In the genomic region with DNA sequence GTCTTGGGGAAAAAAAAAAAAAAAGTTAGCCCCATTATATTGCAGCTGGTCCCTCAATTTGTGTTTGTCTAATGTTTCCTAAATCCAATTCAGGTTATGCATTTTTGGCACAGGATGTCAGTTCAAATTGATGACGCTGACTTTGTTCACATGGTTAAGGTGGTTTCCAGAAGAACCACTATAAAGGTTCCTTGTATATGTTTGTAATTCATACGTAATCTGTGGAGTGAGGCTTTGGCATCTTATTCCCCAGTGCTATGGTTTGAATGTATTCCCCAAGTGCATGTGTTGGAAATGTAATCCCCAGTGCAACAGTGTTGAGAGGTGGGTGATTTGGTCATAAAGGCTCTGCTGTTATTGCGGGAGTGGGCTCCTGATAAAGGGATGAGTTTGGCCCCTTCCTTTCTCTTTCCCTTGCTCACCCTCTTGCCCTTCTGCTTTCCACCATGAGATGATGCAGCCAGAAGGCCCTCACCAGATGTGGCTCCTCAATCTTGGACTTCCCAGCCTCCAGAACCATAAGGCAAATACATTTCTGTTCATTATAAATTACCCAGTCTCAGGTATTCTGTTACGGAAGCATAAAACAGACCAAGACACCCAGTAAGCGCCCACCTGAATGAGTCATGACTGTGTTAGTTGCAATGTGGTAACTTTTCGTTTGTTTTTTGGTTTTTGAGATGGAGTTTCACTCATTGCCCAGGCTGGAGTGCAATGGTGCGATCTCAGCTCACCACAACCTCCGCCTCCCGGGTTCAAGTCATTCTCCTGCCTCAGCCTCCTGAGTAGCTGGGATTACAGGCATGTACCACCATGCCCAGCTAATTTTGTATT, we compare ENCODE assay signal across 34 cellular contexts. TPM values are rescaled to one million over a fixed set of nuclear protein-coding genes. Genes with fewer than 3 reads are reported as not detected.
DNase-seq lines count a peak whose midpoint lies in the region; ATAC-seq and TF ChIP-seq lines count a peak whose summit lies in the region.
"Had no signal": no experiment of that assay in that cellular context is flagged by ENCODE, and none has a peak within 500 bp of the region (broad histone marks: within the 10 kb centered on the region; RNA-seq: fewer than 3 reads in every experiment).

No MANE protein-coding gene starts in this region.

- H3K4me3 ChIP-seq in HEK293 (ENCODE audit: low read depth, low read length) (no peak overlapping the region), suprapubic skin (no peak overlapping the region)
- no peak overlapping the region for H3K4me3 ChIP-seq in naive thymus-derived CD4-positive, alpha-beta T cell (ENCODE audit: low read length)
- H3K4me3 ChIP-seq: colonic mucosa, HAP-1, PC-9, psoas muscle, sigmoid colon, transverse colon had no signal

- ATAC-seq in activated CD8-positive, alpha-beta T cell treated with anti-CD3 and anti-CD28 coated beads, Interleukin-2, amount 10 ng/mL, durations not matched to agents 7 days and 5 days: peak; percentile 10
- no peak for ATAC-seq in naive thymus-derived CD4-positive, alpha-beta T cell
- ATAC-seq: natural killer cell treated with Interleukin-12 subunit alpha and Interleukin-12 subunit beta and Interleukin-15 and Interleukin-18, amount 100 ng/mL, for 72 hours; psoas muscle had no signal

- H3K9me3 Mint-ChIP-seq in activated naive CD4-positive, alpha-beta T cell treated with anti-CD3 and anti-CD28 coated beads for 36 hours: no peaks in the 10 kb centered on the region
- no peaks in the 10 kb centered on the region for H3K9me3 Mint-ChIP-seq in activated CD8-positive, alpha-beta T cell treated with anti-CD3 and anti-CD28 coated beads, Interleukin-2, amount 10 ng/mL, durations not matched to agents 7 days and 5 days (ENCODE audit: insufficient read depth)
- H3K9me3 Mint-ChIP-seq in naive thymus-derived CD4-positive, alpha-beta T cell: peaks cover 0 to 5% (median 0%) of the 10 kb centered on the region in 11 donors
- H3K9me3 Mint-ChIP-seq: natural killer cell treated with Interleukin-12 subunit alpha and Interleukin-12 subunit beta and Interleukin-15 and Interleukin-18, amount 100 ng/mL, for 72 hours had no signal

- H3K27me3 Mint-ChIP-seq in activated naive CD4-positive, alpha-beta T cell treated with anti-CD3 and anti-CD28 coated beads for 36 hours (ENCODE audit: low read depth): peaks cover under 1% of the 10 kb centered on the region
- peaks cover 2% of the 10 kb centered on the region for H3K27me3 Mint-ChIP-seq in activated CD8-positive, alpha-beta T cell treated with anti-CD3 and anti-CD28 coated beads, Interleukin-2, amount 10 ng/mL, durations not matched to agents 7 days and 5 days (ENCODE audit: low read depth)
- H3K27me3 Mint-ChIP-seq in naive thymus-derived CD4-positive, alpha-beta T cell: peaks cover 0 to 7% (median 0%) of the 10 kb centered on the region in 5 donors

- peak; percentile 41 for DNase-seq in activated naive CD4-positive, alpha-beta T cell treated with anti-CD3 and anti-CD28 coated beads for 36 hours
- no peak for DNase-seq in activated naive CD4-positive, alpha-beta T cell treated with Interleukin-2 at 50 U/mL for 16 hours
- peak; percentile 43 for DNase-seq in activated CD8-positive, alpha-beta T cell treated with anti-CD3 and anti-CD28 coated beads, Interleukin-2, amount 10 ng/mL, durations not matched to agents 7 days and 5 days
- peak in 7 of 9 donors; percentile 33 to 64 (median 52) for DNase-seq in naive thymus-derived CD4-positive, alpha-beta T cell
- DNase-seq in NCI-H2107 treated with DMSO at 0.1 percent for 48 hours (lab: John Stamatoyannopoulos, UW; ENCODE audit: unreplicated experiment) (no peak), suprapubic skin (ENCODE audit: low spot score in 2 of 2) (no peak)
- DNase-seq: activated CD4-positive, CD25-positive, alpha-beta regulatory T cell treated with anti-CD3 and anti-CD28 coated beads, Interleukin-2, amount 50 U/mL, for 72 hours; aorta; BE2C; colonic mucosa; COR-L47; DMS79 treated with DMSO at 0.1 percent for 48 hours; effector CD8-positive, alpha-beta T cell; GF-D8; hippocampal formation; MM.1S; NCI-H2029; NCI-H2227 treated with DMSO at 0.1 percent for 48 hours; NCI-H69; occipital lobe; PC-9; psoas muscle; sigmoid colon; SK-N-SH; stimulated activated CD4-positive, alpha-beta T cell treated with anti-CD3 and anti-CD28 coated beads, Interleukin-12 subunit alpha, Interleukin-12 subunit beta, amount 100 ng/mL, for 4 hours; stimulated activated CD4-positive, alpha-beta T cell treated with anti-CD3 and anti-CD28 coated beads, Interleukin-2, amount 100 ng/mL, for 48 hours; transverse colon had no signal

- no peak for TF ChIP-seq POLR2A in suprapubic skin (IDR thresholded peaks at IDR 0.05)

- H3K4me3 Mint-ChIP-seq in activated naive CD4-positive, alpha-beta T cell treated with anti-CD3 and anti-CD28 coated beads for 36 hours: peak overlapping the region; percentile 39
- no peak overlapping the region for H3K4me3 Mint-ChIP-seq in activated CD8-positive, alpha-beta T cell treated with anti-CD3 and anti-CD28 coated beads, Interleukin-2, amount 10 ng/mL, durations not matched to agents 7 days and 5 days
- peak overlapping the region in 5 of 10 donors; percentile 5 to 59 (median 23) for H3K4me3 Mint-ChIP-seq in naive thymus-derived CD4-positive, alpha-beta T cell
- H3K4me3 Mint-ChIP-seq: natural killer cell treated with Interleukin-12 subunit alpha and Interleukin-12 subunit beta and Interleukin-15 and Interleukin-18, amount 100 ng/mL, for 72 hours had no signal

- TF ChIP-seq EP300 in suprapubic skin (IDR thresholded peaks at IDR 0.05): no peak

- H3K4me1 Mint-ChIP-seq in activated naive CD4-positive, alpha-beta T cell treated with anti-CD3 and anti-CD28 coated beads for 36 hours (ENCODE audit: low read depth): peaks cover 39% of the 10 kb centered on the region
- peaks cover 47% of the 10 kb centered on the region for H3K4me1 Mint-ChIP-seq in activated CD8-positive, alpha-beta T cell treated with anti-CD3 and anti-CD28 coated beads, Interleukin-2, amount 10 ng/mL, durations not matched to agents 7 days and 5 days (ENCODE audit: low read depth)
- H3K4me1 Mint-ChIP-seq in naive thymus-derived CD4-positive, alpha-beta T cell: peaks cover 7 to 44% (median 31%) of the 10 kb centered on the region in 7 donors

- no peaks in the 10 kb centered on the region for H3K27me3 ChIP-seq in naive thymus-derived CD4-positive, alpha-beta T cell (ENCODE audit: control insufficient read depth in 2 of 2, insufficient read depth in 2 of 2, low read length in 2 of 2)
- H3K27me3 ChIP-seq in suprapubic skin: no peaks in the 10 kb centered on the region
- H3K27me3 ChIP-seq: BE2C, colonic mucosa, transverse colon had no signal

- CTCF ChIA-PET in activated naive CD4-positive, alpha-beta T cell treated with anti-CD3 and anti-CD28 coated beads for 36 hours (lab: Charles Lee): interaction anchor here (0.7 to 2.1 kb wide), 4 partner anchors 9 to 25 kb away, joined by 6 to 10 read pairs (median 10); partner anchors contain the start of gene HLCS
- CTCF ChIA-PET in HEK293 (lab: Yijun Ruan, JAX): interaction anchor here (0.6 kb wide), 1 partner anchor 106 kb away, joined by 3 read pairs; no protein-coding TSS in a partner anchor
- CTCF ChIA-PET in activated CD8-positive, alpha-beta T cell treated with anti-CD3 and anti-CD28 coated beads, Interleukin-2, amount 10 ng/mL, durations not matched to agents 7 days and 5 days (lab: Charles Lee): interaction anchor here (1.1 kb wide), 1 partner anchor 46 kb away, joined by 3 read pairs; no protein-coding TSS in a partner anchor
- CTCF ChIA-PET in naive thymus-derived CD4-positive, alpha-beta T cell (lab: Charles Lee): interaction anchor here (0.6 kb wide), 1 partner anchor 21 kb away, joined by 3 read pairs; no protein-coding TSS in a partner anchor

- POLR2A ChIA-PET in HEK293 (lab: Yijun Ruan, JAX): interaction anchor here (0.6 to 1.6 kb wide), 3 partner anchors 24 to 477 kb away, joined by 3 to 4 read pairs (median 3); no protein-coding TSS in a partner anchor
- POLR2A ChIA-PET in activated CD8-positive, alpha-beta T cell treated with anti-CD3 and anti-CD28 coated beads, Interleukin-2, amount 10 ng/mL, durations not matched to agents 7 days and 5 days (lab: Charles Lee): no interaction called here
- POLR2A ChIA-PET in naive thymus-derived CD4-positive, alpha-beta T cell (lab: Charles Lee): no interaction called here

- peak overlapping the region; percentile 76 for H3K27ac Mint-ChIP-seq in activated naive CD4-positive, alpha-beta T cell treated with anti-CD3 and anti-CD28 coated beads for 36 hours
- H3K27ac Mint-ChIP-seq in activated CD8-positive, alpha-beta T cell treated with anti-CD3 and anti-CD28 coated beads, Interleukin-2, amount 10 ng/mL, durations not matched to agents 7 days and 5 days: peak overlapping the region; percentile 73
- peak overlapping the region in 7 of 9 donors; percentile 65 to 94 (median 81) for H3K27ac Mint-ChIP-seq in naive thymus-derived CD4-positive, alpha-beta T cell

- no peak overlapping the region for H3K27ac ChIP-seq in HEK293 (ENCODE audit: extremely low read depth, low read depth, low read length)
- H3K27ac ChIP-seq in naive thymus-derived CD4-positive, alpha-beta T cell (ENCODE audit: low read depth, low read length): no peak overlapping the region
- no peak overlapping the region for H3K27ac ChIP-seq in suprapubic skin
- H3K27ac ChIP-seq: colonic mucosa, epithelial cell of prostate, KMS-11, PC-9, psoas muscle, sigmoid colon, transverse colon had no signal

- 90% methylated on average over 9 of the region's 9 CpGs for WGBS in suprapubic skin

- TF ChIP-seq CTCF in HEK293 (tag by site-specific recombination; IDR thresholded peaks at IDR 0.05): no peak
- no peak for TF ChIP-seq CTCF in suprapubic skin (IDR thresholded peaks at IDR 0.05)

- no peaks in the 10 kb centered on the region for H3K36me3 ChIP-seq in HEK293 (ENCODE audit: control insufficient read depth in 2 of 2, insufficient read depth in 1 of 2, low read length in 2 of 2)
- no peaks in the 10 kb centered on the region for H3K36me3 ChIP-seq in naive thymus-derived CD4-positive, alpha-beta T cell (ENCODE audit: control insufficient read depth in 2 of 3, insufficient read depth in 3 of 3, low read length in 3 of 3)
- H3K36me3 ChIP-seq in suprapubic skin: no peaks in the 10 kb centered on the region
- H3K36me3 ChIP-seq: BE2C, colonic mucosa, HAP-1, sigmoid colon, transverse colon had no signal

- H3K9me3 ChIP-seq in HEK293 (ENCODE audit: control insufficient read depth, insufficient read depth, low read depth, low read length) (no peaks in the 10 kb centered on the region), suprapubic skin (no peaks in the 10 kb centered on the region)
- no peaks in the 10 kb centered on the region for H3K9me3 ChIP-seq in naive thymus-derived CD4-positive, alpha-beta T cell (ENCODE audit: control insufficient read depth in 2 of 3, low read length in 3 of 3)
- H3K9me3 ChIP-seq: BE2C, colonic mucosa, HAP-1, psoas muscle, sigmoid colon, SK-N-SH, transverse colon had no signal

- H3K36me3 Mint-ChIP-seq in activated naive CD4-positive, alpha-beta T cell treated with anti-CD3 and anti-CD28 coated beads for 36 hours (ENCODE audit: low read depth): no peaks in the 10 kb centered on the region
- no peaks in the 10 kb centered on the region for H3K36me3 Mint-ChIP-seq in activated CD8-positive, alpha-beta T cell treated with anti-CD3 and anti-CD28 coated beads, Interleukin-2, amount 10 ng/mL, durations not matched to agents 7 days and 5 days (ENCODE audit: low read depth)
- H3K36me3 Mint-ChIP-seq in naive thymus-derived CD4-positive, alpha-beta T cell: peaks cover 0 to 7% (median 0%) of the 10 kb centered on the region in 5 donors
- H3K36me3 Mint-ChIP-seq: natural killer cell treated with Interleukin-12 subunit alpha and Interleukin-12 subunit beta and Interleukin-15 and Interleukin-18, amount 100 ng/mL, for 72 hours had no signal

- intact Hi-C loops in activated naive CD4-positive, alpha-beta T cell treated with anti-CD3 and anti-CD28 coated beads for 36 hours (cut with micrococcal nuclease): loop anchor here (1.0 to 10.0 kb wide), 5 partner anchors 9 to 579 kb away; partner anchors contain the start of genes HLCS and VPS26C
- intact Hi-C loops in naive thymus-derived CD4-positive, alpha-beta T cell (cut with micrococcal nuclease): loop anchor here (5.0 to 10.0 kb wide), 3 partner anchors 281 to 576 kb away; partner anchors contain the start of genes DYRK1A (in 1 of the 2) and VPS26C (in 1 of the 2)

- H3K4me1 ChIP-seq in HEK293 (ENCODE audit: control insufficient read depth, insufficient read depth, low read length): no peaks in the 10 kb centered on the region
- H3K4me1 ChIP-seq in naive thymus-derived CD4-positive, alpha-beta T cell (ENCODE audit: control insufficient read depth in 2 of 2, insufficient read depth in 2 of 2, low read length in 2 of 2): peaks cover 0 to 8% of the 10 kb centered on the region in 2 donors
- peaks cover 9% of the 10 kb centered on the region for H3K4me1 ChIP-seq in suprapubic skin
- H3K4me1 ChIP-seq: colonic mucosa, psoas muscle had no signal

RNA-seq across cellular contexts. Expression of gene HLCS, which starts 19.5 kb away (rescaled TPM):
- 10 to 100 TPM; 12.5 to 12.6 TPM for total RNA-seq in activated naive CD4-positive, alpha-beta T cell treated with anti-CD3 and anti-CD28 coated beads for 36 hours
- total RNA-seq in activated CD8-positive, alpha-beta T cell treated with anti-CD3 and anti-CD28 coated beads, Interleukin-2, amount 10 ng/mL, durations not matched to agents 7 days and 5 days: 10 to 100 TPM; 15.5 to 16.8 TPM
- total RNA-seq in naive thymus-derived CD4-positive, alpha-beta T cell: 10 to 100 TPM in 3 of 5 experiments, 1 to 10 TPM in 2; 8.8 to 19.3 (median 12.2) TPM
- 1 to 10 TPM; 7.0 to 8.0 TPM for polyA plus RNA-seq in naive thymus-derived CD4-positive, alpha-beta T cell
- 10 to 100 TPM in 2 of 4 donors, 1 to 10 TPM in 2; 8.4 to 16.1 (median 11.5) TPM for total RNA-seq in suprapubic skin

RNA-seq across cellular contexts. Expression of gene RIPPLY3, which starts 20.5 kb away (rescaled TPM):
- under 1 TPM in 1 of 2 experiments, not detected in 1; 0.10 TPM for total RNA-seq in activated naive CD4-positive, alpha-beta T cell treated with anti-CD3 and anti-CD28 coated beads for 36 hours
- total RNA-seq in activated CD8-positive, alpha-beta T cell treated with anti-CD3 and anti-CD28 coated beads, Interleukin-2, amount 10 ng/mL, durations not matched to agents 7 days and 5 days: under 1 TPM in 1 of 2 experiments, not detected in 1; 0.10 TPM
- not detected for total RNA-seq in naive thymus-derived CD4-positive, alpha-beta T cell
- polyA plus RNA-seq in naive thymus-derived CD4-positive, alpha-beta T cell: not detected
- total RNA-seq in suprapubic skin: under 1 TPM in 1 of 4 donors, not detected in 3; 0.21 TPM
- total RNA-seq: aorta; lung microvascular endothelial cell; mononuclear cell; natural killer cell treated with Interleukin-12 subunit alpha and Interleukin-12 subunit beta and Interleukin-15 and Interleukin-18, amount 100 ng/mL, for 72 hours; occipital lobe; psoas muscle; sigmoid colon had no signal
- polyA plus RNA-seq: psoas muscle had no signal

Comparison
In these comparisons a context has a peak if more than half of its experiments do, and no peak if none do; other contexts are left out.
1. DNase-seq: peak in activated naive CD4-positive, alpha-beta T cell treated with anti-CD3 and anti-CD28 coated beads for 36 hours (single experiment), activated CD8-positive, alpha-beta T cell treated with anti-CD3 and anti-CD28 coated beads, Interleukin-2, amount 10 ng/mL, durations not matched to agents 7 days and 5 days (single experiment) and naive thymus-derived CD4-positive, alpha-beta T cell (7 of 9); none in activated naive CD4-positive, alpha-beta T cell treated with Interleukin-2 at 50 U/mL for 16 hours (single experiment), NCI-H2107 treated with DMSO at 0.1 percent for 48 hours (single experiment) and suprapubic skin (0 of 2).
2. Peak in every context shown above with its lines, with median percentiles within 50 percentile points of each other: H3K27ac Mint-ChIP-seq.